Comparison of ENCODE assay signal across 24 cellular contexts in the genomic region with DNA sequence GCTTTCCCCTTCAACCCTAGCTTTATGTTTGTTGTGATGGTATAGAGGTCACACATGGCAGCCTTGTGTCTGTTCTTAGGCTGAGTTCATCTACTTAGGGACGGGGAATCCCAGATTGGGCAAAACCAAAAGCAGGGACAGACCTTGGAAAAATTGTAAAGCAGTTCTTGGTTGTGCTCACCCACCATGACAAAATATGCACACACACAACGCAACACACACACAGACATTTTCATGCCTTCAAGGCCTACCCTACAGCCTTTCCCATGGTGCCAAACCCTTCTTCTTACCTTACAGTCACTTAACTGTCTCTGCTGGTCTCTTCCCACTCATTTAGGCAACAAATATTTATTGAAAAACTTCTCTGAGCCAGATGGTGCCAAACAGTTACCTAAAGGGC. TPM values are rescaled to one million over a fixed set of nuclear protein-coding genes. Genes with fewer than 3 reads are reported as not detected.
"Had no signal": no experiment of that assay in that cellular context is flagged by ENCODE, and none has a peak within 500 bp of the region (broad histone marks: within the 10 kb centered on the region; RNA-seq: fewer than 3 reads in every experiment).

No MANE protein-coding gene starts in this region.

- H3K4me1 ChIP-seq: colonic mucosa, right lobe of liver had no signal

- H3K9me3 Mint-ChIP-seq: activated T-cell treated with anti-CD3 and anti-CD28 coated beads, Interleukin-2, amount 50 U/mL, for 24 hours; activated T-helper 2 cell treated with anti-CD3 and anti-CD28 coated beads, Interferon-gamma antibody, Interleukin-2, Interleukin-4, amounts not matched to agents 10 μg/mL and 5 μg/mL and 100 μg/mL, durations not matched to agents 14 hours and 24 hours and 36 hours; central memory CD8-positive, alpha-beta T cell; endodermal cell; memory B cell; stimulated activated naive B cell treated with anti-CD40 and anti-IgM and Interleukin-4, amounts not matched to agents 10 μg/mL and 1 μg/mL and 100 μg/mL, for 72 hours; WTC11 had no signal

- DNase-seq: activated CD8-positive, alpha-beta memory T cell treated with anti-CD3 and anti-CD28 coated beads for 24 hours; activated CD8-positive, alpha-beta memory T cell treated with anti-CD3 and anti-CD28 coated beads, Interleukin-2, amount 50 U/mL, for 4 hours; activated naive CD4-positive, alpha-beta T cell; activated T-cell treated with anti-CD3 and anti-CD28 coated beads, Interleukin-2, amount 50 U/mL, for 24 hours; colonic mucosa; endodermal cell; left colon; right lobe of liver; stimulated activated CD4-positive, alpha-beta T cell treated with anti-CD3 and anti-CD28 coated beads, Interleukin-2, amount 100 ng/mL, for 24 hours; stimulated activated naive B cell treated with anti-CD40 and anti-IgM and Interleukin-4, amounts not matched to agents 10 μg/mL and 1 μg/mL and 100 μg/mL, for 72 hours; T1000; transverse colon had no signal

- H3K4me3 Mint-ChIP-seq: activated naive CD8-positive, alpha-beta T cell; activated T-cell treated with anti-CD3 and anti-CD28 coated beads, Interleukin-2, amount 50 U/mL, for 24 hours; central memory CD8-positive, alpha-beta T cell; endodermal cell; memory B cell; stimulated activated naive B cell treated with anti-CD40 and anti-IgM and Interleukin-4, amounts not matched to agents 10 μg/mL and 1 μg/mL and 100 μg/mL, for 72 hours; WTC11 had no signal

- H3K36me3 ChIP-seq: breast epithelium, colonic mucosa, right lobe of liver, transverse colon had no signal

- H3K27ac ChIP-seq: adrenal gland, breast epithelium, colonic mucosa, right lobe of liver, skin epidermis, transverse colon, vagina had no signal

- ATAC-seq: left colon, right lobe of liver, WTC11 had no signal

- H3K4me1 Mint-ChIP-seq: central memory CD8-positive, alpha-beta T cell had no signal

- H3K36me3 Mint-ChIP-seq: activated naive CD8-positive, alpha-beta T cell; memory B cell had no signal

- H3K27me3 ChIP-seq: adrenal gland, breast epithelium, colonic mucosa, right lobe of liver, transverse colon, vagina had no signal

- FAIRE-seq: astrocyte, keratinocyte had no signal

- H3K9me3 ChIP-seq: adrenal gland, breast epithelium, colonic mucosa, right lobe of liver, transverse colon, vagina had no signal

- H3K4me3 ChIP-seq: adrenal gland, breast epithelium, colonic mucosa, right lobe of liver, skin epidermis, transverse colon, vagina had no signal

- H3K27ac Mint-ChIP-seq: activated naive CD8-positive, alpha-beta T cell; activated T-cell treated with anti-CD3 and anti-CD28 coated beads, Interleukin-2, amount 50 U/mL, for 24 hours; activated T-helper 2 cell treated with anti-CD3 and anti-CD28 coated beads, Interferon-gamma antibody, Interleukin-2, Interleukin-4, amounts not matched to agents 10 μg/mL and 5 μg/mL and 100 μg/mL, durations not matched to agents 14 hours and 24 hours and 36 hours; endodermal cell; memory B cell; stimulated activated naive B cell treated with anti-CD40 and anti-IgM and Interleukin-4, amounts not matched to agents 10 μg/mL and 1 μg/mL and 100 μg/mL, for 72 hours had no signal

RNA-seq across cellular contexts. Expression of gene PCDHGC5, which starts 14.8 kb away (rescaled TPM):
- total RNA-seq: activated T-helper 2 cell treated with anti-CD3 and anti-CD28 coated beads, Interferon-gamma antibody, Interleukin-2, Interleukin-4, amounts not matched to agents 10 μg/mL and 5 μg/mL and 100 μg/mL, durations not matched to agents 14 hours and 24 hours and 36 hours; mononuclear cell had no signal

RNA-seq across cellular contexts. Expression of gene PCDHGC4, which starts 18.9 kb away (rescaled TPM):
- total RNA-seq: activated T-helper 2 cell treated with anti-CD3 and anti-CD28 coated beads, Interferon-gamma antibody, Interleukin-2, Interleukin-4, amounts not matched to agents 10 μg/mL and 5 μg/mL and 100 μg/mL, durations not matched to agents 14 hours and 24 hours and 36 hours had no signal
